In genomic region chr2:84458436-84459027, GRCh38 we compare ENCODE assay signal across 1 cellular context.
A peak's percentile ranks its signal among the peaks of the same experiment; 100 is the strongest.
TF ChIP-seq lines count a peak whose summit lies in the region.

No MANE protein-coding gene starts in this region.

TF ChIP-seq in HepG2, 621 proteins besides CTCF, POLR2A, EP300 and RAD21 (continued from another document and continues in another):
- no peak for TF ChIP-seq LRRFIP1 (CRISPR knock-in tag; conservative IDR thresholded peaks at IDR 0.05)
- TF ChIP-seq TIGD3 (CRISPR knock-in tag; IDR thresholded peaks at IDR 0.05; ENCODE audit: borderline replicate concordance), result no peak
- TF ChIP-seq ZNF687 (CRISPR knock-in tag; IDR thresholded peaks at IDR 0.05), result no peak
- TF ChIP-seq HOXD1 (CRISPR knock-in tag; IDR thresholded peaks at IDR 0.05), result 0 out of 2 replicates have a peak, but pooled peaks have one; percentile 76
- no peak for TF ChIP-seq MED13 (CRISPR knock-in tag; IDR thresholded peaks at IDR 0.05)
- TF ChIP-seq ZSCAN20 (CRISPR knock-in tag; IDR thresholded peaks at IDR 0.05; ENCODE audit: borderline replicate concordance), result no peak; the same call in 1 of the 2 replicates
- TF ChIP-seq, protein P1, sequence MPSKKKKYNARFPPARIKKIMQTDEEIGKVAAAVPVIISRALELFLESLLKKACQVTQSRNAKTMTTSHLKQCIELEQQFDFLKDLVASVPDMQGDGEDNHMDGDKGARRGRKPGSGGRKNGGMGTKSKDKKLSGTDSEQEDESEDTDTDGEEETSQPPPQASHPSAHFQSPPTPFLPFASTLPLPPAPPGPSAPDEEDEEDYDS (CRISPR knock-in tag; IDR thresholded peaks at IDR 0.05), result peak; percentile 7; the same call in 1 of the 2 replicates
- TF ChIP-seq PLSCR1 (CRISPR knock-in tag; IDR thresholded peaks at IDR 0.05; ENCODE audit: borderline replicate concordance), result no peak
- TF ChIP-seq ZNF570 (CRISPR knock-in tag; IDR thresholded peaks at IDR 0.05; ENCODE audit: borderline replicate concordance), result no peak
- 0 out of 2 replicates have a peak, but pooled peaks have one; percentile 10 for TF ChIP-seq ATF7-NPFF (CRISPR knock-in tag; IDR thresholded peaks at IDR 0.05; ENCODE audit: low read depth)
- TF ChIP-seq ZNF274 (CRISPR knock-in tag; IDR thresholded peaks at IDR 0.05), result no peak
- TF ChIP-seq SKI (IDR thresholded peaks at IDR 0.05; ENCODE audit: partially characterized antibody), result no peak
- TF ChIP-seq ZNF619 (CRISPR knock-in tag; IDR thresholded peaks at IDR 0.05), result no peak; the same call in 1 of the 2 replicates
- no peak for TF ChIP-seq ZNF101 (CRISPR knock-in tag; IDR thresholded peaks at IDR 0.05; ENCODE audit: borderline replicate concordance, low read depth)
- no peak for TF ChIP-seq ZBTB8A (CRISPR knock-in tag; IDR thresholded peaks at IDR 0.05; ENCODE audit: borderline replicate concordance, low read depth)
- TF ChIP-seq ZFYVE20 (CRISPR knock-in tag; IDR thresholded peaks at IDR 0.05; ENCODE audit: borderline replicate concordance, low read depth), result no peak
- TF ChIP-seq SETDB1 (CRISPR knock-in tag; IDR thresholded peaks at IDR 0.05; ENCODE audit: borderline replicate concordance), result no peak
- no peak for TF ChIP-seq ZNF83 (CRISPR knock-in tag; IDR thresholded peaks at IDR 0.05; ENCODE audit: borderline replicate concordance)
- TF ChIP-seq MEF2D (CRISPR knock-in tag; IDR thresholded peaks at IDR 0.05), result no peak
- no peak for TF ChIP-seq FOXA3 (CRISPR knock-in tag; IDR thresholded peaks at IDR 0.05)
- TF ChIP-seq, protein P2, sequence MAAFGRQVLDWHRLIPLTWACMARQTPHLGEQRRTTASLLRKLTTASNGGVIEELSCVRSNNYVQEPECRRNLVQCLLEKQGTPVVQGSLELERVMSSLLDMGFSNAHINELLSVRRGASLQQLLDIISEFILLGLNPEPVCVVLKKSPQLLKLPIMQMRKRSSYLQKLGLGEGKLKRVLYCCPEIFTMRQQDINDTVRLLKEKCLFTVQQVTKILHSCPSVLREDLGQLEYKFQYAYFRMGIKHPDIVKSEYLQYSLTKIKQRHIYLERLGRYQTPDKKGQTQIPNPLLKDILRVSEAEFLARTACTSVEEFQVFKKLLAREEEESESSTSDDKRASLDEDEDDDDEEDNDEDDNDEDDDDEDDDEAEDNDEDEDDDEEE (CRISPR knock-in tag; IDR thresholded peaks at IDR 0.05), result no peak
- TF ChIP-seq ZNF670 (CRISPR knock-in tag; IDR thresholded peaks at IDR 0.05; ENCODE audit: borderline replicate concordance), result 0 out of 2 replicates have a peak, but pooled peaks have one; percentile 45
- TF ChIP-seq HOXA5 (CRISPR knock-in tag; IDR thresholded peaks at IDR 0.05), result peak; percentile 55; the same call in 1 of the 2 replicates
- TF ChIP-seq, protein P3, sequence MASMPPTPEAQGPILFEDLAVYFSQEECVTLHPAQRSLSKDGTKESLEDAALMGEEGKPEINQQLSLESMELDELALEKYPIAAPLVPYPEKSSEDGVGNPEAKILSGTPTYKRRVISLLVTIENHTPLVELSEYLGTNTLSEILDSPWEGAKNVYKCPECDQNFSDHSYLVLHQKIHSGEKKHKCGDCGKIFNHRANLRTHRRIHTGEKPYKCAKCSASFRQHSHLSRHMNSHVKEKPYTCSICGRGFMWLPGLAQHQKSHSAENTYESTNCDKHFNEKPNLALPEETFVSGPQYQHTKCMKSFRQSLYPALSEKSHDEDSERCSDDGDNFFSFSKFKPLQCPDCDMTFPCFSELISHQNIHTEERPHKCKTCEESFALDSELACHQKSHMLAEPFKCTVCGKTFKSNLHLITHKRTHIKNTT (CRISPR knock-in tag; IDR thresholded peaks at IDR 0.05), result no peak
- TF ChIP-seq YEATS2 (CRISPR knock-in tag; IDR thresholded peaks at IDR 0.05; ENCODE audit: borderline replicate concordance), result no peak
- no peak for TF ChIP-seq GTF2F1 (IDR thresholded peaks at IDR 0.05; ENCODE audit: low read length)
- TF ChIP-seq ZNF260 (CRISPR knock-in tag; IDR thresholded peaks at IDR 0.05; ENCODE audit: borderline replicate concordance, low read depth), result no peak
- no peak for TF ChIP-seq NCOR1 (IDR thresholded peaks at IDR 0.05; ENCODE audit: borderline replicate concordance, low read length)
- TF ChIP-seq HMGXB3 (CRISPR knock-in tag; IDR thresholded peaks at IDR 0.05; ENCODE audit: borderline replicate concordance), result no peak
- TF ChIP-seq ZHX2 (IDR thresholded peaks at IDR 0.05; ENCODE audit: low read depth), result no peak
- no peak for TF ChIP-seq ZHX2 (CRISPR knock-in tag; IDR thresholded peaks at IDR 0.05; ENCODE audit: borderline replicate concordance)
- no peak for TF ChIP-seq IRF1 (CRISPR knock-in tag; IDR thresholded peaks at IDR 0.05; ENCODE audit: low read depth)
